ENCODE assay signal across 8 cellular contexts in genomic region chr15:98800437-98801233, GRCh38.
A peak's percentile ranks its signal among the peaks of the same experiment; 100 is the strongest.
DNase-seq lines count a peak whose midpoint lies in the region; ATAC-seq and TF ChIP-seq lines count a peak whose summit lies in the region.

No MANE protein-coding gene starts in this region.

- H3K9me3 Mint-ChIP-seq in stimulated activated naive CD8-positive, alpha-beta T cell treated with anti-CD3 and anti-CD28 coated beads, Interleukin-15, Interleukin-2, amounts not matched to agents 100 ng/mL and 50 ng/mL, for 24 hours = no peaks in the 10 kb centered on the region

- DNase-seq in stimulated activated naive CD8-positive, alpha-beta T cell treated with anti-CD3 and anti-CD28 coated beads, Interleukin-15, Interleukin-2, amounts not matched to agents 100 U/mL and 50 U/mL, for 24 hours = no peak
- peak; percentile 75 for DNase-seq in NOMO-1 treated with DMSO at 0.1 percent for 48 hours (lab: John Stamatoyannopoulos, UW; ENCODE audit: unreplicated experiment)
- DNase-seq in cardiac fibroblast (ENCODE audit: low read depth in 2 of 2) = peak; percentile 89 to 93
- DNase-seq in islet precursor cell = peak; percentile 84
- DNase-seq in smooth muscle cell of the brain vasculature (ENCODE audit: low read depth, low spot score) = peak; percentile 79
- DNase-seq in NCI-H2029 (lab: John Stamatoyannopoulos, UW) = no peak

- H3K4me3 Mint-ChIP-seq in stimulated activated naive CD8-positive, alpha-beta T cell treated with anti-CD3 and anti-CD28 coated beads, Interleukin-15, Interleukin-2, amounts not matched to agents 100 ng/mL and 50 ng/mL, for 24 hours = no peak overlapping the region

- no peaks in the 10 kb centered on the region for H3K27me3 Mint-ChIP-seq in stimulated activated naive CD8-positive, alpha-beta T cell treated with anti-CD3 and anti-CD28 coated beads, Interleukin-15, Interleukin-2, amounts not matched to agents 100 ng/mL and 50 ng/mL, for 24 hours

- no peak for ATAC-seq in stimulated activated naive CD8-positive, alpha-beta T cell treated with anti-CD3 and anti-CD28 coated beads, Interleukin-15, Interleukin-2, amounts not matched to agents 100 U/mL and 50 U/mL, for 24 hours
- no peak for ATAC-seq in GM18907 (IDR thresholded peaks at IDR 0.05; ENCODE audit: unreplicated experiment)

- H3K36me3 Mint-ChIP-seq in stimulated activated naive CD8-positive, alpha-beta T cell treated with anti-CD3 and anti-CD28 coated beads, Interleukin-15, Interleukin-2, amounts not matched to agents 100 ng/mL and 50 ng/mL, for 24 hours (ENCODE audit: low read depth) = no peaks in the 10 kb centered on the region

- no peak overlapping the region for H3K4me3 ChIP-seq in cardiac fibroblast (replicated peaks in 1 of 2; ENCODE audit: low read depth in 2 of 2, low read length in 2 of 2)

- H3K27ac Mint-ChIP-seq in stimulated activated naive CD8-positive, alpha-beta T cell treated with anti-CD3 and anti-CD28 coated beads, Interleukin-15, Interleukin-2, amounts not matched to agents 100 ng/mL and 50 ng/mL, for 24 hours = peak overlapping the region; percentile 54

- H3K4me1 Mint-ChIP-seq in stimulated activated naive CD8-positive, alpha-beta T cell treated with anti-CD3 and anti-CD28 coated beads, Interleukin-15, Interleukin-2, amounts not matched to agents 100 ng/mL and 50 ng/mL, for 24 hours (ENCODE audit: low read depth) = peaks cover 40% of the 10 kb centered on the region

- no peak for TF ChIP-seq CTCF in cardiac fibroblast (IDR thresholded peaks at IDR 0.05; ENCODE audit: low read depth, low read length)

Comparison
In these comparisons a context has a peak if more than half of its experiments do, and no peak if none do; other contexts are left out.
1. DNase-seq: peak in NOMO-1 treated with DMSO at 0.1 percent for 48 hours (single experiment), cardiac fibroblast (2 of 2), islet precursor cell (single experiment) and smooth muscle cell of the brain vasculature (single experiment); none in stimulated activated naive CD8-positive, alpha-beta T cell treated with anti-CD3 and anti-CD28 coated beads, Interleukin-15, Interleukin-2, amounts not matched to agents 100 U/mL and 50 U/mL, for 24 hours (single experiment) and NCI-H2029 (single experiment).